Comparison of ENCODE assay signal across 1 cellular context in the genomic region with DNA sequence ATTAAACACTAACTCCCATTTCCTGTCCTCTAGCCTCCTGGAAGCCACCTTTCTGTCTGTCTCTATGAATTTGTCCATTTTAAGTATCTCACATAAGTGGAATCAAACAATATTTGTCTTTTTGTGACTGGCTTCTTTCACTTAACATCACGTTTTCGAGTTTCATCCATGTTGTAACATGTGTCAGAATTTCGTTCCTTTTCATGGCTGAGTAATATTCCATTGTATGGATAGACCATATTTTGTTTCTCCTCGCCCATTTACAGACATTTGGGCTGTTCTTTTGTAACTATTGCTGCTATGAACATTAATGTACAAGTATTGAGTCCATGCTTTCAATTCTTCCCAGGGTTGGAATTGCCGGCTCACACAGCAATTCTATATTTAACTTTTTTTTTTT.
A peak's percentile ranks its signal among the peaks of the same experiment; 100 is the strongest.
TF ChIP-seq lines count a peak whose summit lies in the region.

No MANE protein-coding gene starts in this region.

TF ChIP-seq in HEK293, 187 proteins besides CTCF, POLR2A, EP300 and RAD21 (continued from another document):
- TF ChIP-seq, protein P1, sequence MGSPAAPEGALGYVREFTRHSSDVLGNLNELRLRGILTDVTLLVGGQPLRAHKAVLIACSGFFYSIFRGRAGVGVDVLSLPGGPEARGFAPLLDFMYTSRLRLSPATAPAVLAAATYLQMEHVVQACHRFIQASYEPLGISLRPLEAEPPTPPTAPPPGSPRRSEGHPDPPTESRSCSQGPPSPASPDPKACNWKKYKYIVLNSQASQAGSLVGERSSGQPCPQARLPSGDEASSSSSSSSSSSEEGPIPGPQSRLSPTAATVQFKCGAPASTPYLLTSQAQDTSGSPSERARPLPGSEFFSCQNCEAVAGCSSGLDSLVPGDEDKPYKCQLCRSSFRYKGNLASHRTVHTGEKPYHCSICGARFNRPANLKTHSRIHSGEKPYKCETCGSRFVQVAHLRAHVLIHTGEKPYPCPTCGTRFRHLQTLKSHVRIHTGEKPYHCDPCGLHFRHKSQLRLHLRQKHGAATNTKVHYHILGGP (tag by site-specific recombination; IDR thresholded peaks at IDR 0.05): no peak
- TF ChIP-seq ZFP37 (tag by site-specific recombination; IDR thresholded peaks at IDR 0.05) (no peak), ZNF10 (tag by site-specific recombination; IDR thresholded peaks at IDR 0.05) (no peak), ZSCAN16 (tag by site-specific recombination; IDR thresholded peaks at IDR 0.05) (no peak), ZNF341 (tag by site-specific recombination; IDR thresholded peaks at IDR 0.05; ENCODE audit: low read depth) (no peak), ZNF677 (tag by site-specific recombination; IDR thresholded peaks at IDR 0.05) (no peak), ZNF354C (tag by site-specific recombination; IDR thresholded peaks at IDR 0.05; ENCODE audit: borderline replicate concordance, low read depth) (0 out of 2 replicates have a peak, but pooled peaks have one; percentile 5), OSR2 (tag by site-specific recombination; IDR thresholded peaks at IDR 0.05) (no peak), KLF7 (tag by site-specific recombination; IDR thresholded peaks at IDR 0.05; ENCODE audit: borderline replicate concordance) (no peak)
- TF ChIP-seq, protein P2, sequence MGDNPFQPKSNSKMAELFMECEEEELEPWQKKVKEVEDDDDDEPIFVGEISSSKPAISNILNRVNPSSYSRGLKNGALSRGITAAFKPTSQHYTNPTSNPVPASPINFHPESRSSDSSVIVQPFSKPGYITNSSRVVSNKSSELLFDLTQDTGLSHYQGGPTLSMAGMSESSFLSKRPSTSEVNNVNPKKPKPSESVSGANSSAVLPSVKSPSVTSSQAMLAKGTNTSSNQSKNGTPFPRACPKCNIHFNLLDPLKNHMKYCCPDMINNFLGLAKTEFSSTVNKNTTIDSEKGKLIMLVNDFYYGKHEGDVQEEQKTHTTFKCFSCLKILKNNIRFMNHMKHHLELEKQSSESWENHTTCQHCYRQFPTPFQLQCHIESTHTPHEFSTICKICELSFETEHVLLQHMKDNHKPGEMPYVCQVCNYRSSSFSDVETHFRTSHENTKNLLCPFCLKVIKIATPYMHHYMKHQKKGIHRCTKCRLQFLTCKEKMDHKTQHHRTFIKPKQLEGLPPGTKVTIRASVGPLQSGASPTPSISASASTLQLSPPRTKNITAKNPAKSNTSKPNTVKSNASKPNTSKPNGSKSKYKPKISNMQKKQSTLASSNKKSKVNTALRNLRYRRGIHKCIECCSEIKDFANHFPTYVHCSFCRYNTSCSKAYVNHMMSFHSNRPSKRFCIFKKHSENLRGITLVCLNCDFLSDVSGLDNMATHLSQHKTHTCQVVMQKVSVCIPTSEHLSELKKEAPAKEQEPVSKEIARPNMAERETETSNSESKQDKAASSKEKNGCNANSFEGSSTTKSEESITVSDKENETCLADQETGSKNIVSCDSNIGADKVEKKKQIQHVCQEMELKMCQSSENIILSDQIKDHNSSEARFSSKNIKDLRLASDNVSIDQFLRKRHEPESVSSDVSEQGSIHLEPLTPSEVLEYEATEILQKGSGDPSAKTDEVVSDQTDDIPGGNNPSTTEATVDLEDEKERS (tag by site-specific recombination; IDR thresholded peaks at IDR 0.05): peak; percentile 86
- TF ChIP-seq, protein P3, sequence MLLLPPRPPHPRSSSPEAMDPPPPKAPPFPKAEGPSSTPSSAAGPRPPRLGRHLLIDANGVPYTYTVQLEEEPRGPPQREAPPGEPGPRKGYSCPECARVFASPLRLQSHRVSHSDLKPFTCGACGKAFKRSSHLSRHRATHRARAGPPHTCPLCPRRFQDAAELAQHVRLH (tag by site-specific recombination; IDR thresholded peaks at IDR 0.05): peak; percentile 69
- TF ChIP-seq, protein P4, sequence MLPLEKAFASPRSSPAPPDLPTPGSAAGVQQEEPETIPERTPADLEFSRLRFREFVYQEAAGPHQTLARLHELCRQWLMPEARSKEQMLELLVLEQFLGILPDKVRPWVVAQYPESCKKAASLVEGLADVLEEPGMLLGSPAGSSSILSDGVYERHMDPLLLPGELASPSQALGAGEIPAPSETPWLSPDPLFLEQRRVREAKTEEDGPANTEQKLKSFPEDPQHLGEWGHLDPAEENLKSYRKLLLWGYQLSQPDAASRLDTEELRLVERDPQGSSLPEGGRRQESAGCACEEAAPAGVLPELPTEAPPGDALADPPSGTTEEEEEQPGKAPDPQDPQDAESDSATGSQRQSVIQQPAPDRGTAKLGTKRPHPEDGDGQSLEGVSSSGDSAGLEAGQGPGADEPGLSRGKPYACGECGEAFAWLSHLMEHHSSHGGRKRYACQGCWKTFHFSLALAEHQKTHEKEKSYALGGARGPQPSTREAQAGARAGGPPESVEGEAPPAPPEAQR (tag by site-specific recombination; IDR thresholded peaks at IDR 0.05): no peak
TF ChIP-seq in HEK293: peak in this region for 4.
